ENCODE assay signal across 13 cellular contexts in genomic region chr6:143335865-143336264, GRCh38.
"Had no signal": no experiment of that assay in that cellular context is flagged by ENCODE, and none has a peak within 500 bp of the region (broad histone marks: within the 10 kb centered on the region; RNA-seq: fewer than 3 reads in every experiment).

No MANE protein-coding gene starts in this region.

- H3K4me1 ChIP-seq: ascending aorta, left ventricle myocardium inferior had no signal

- DNase-seq: activated CD4-positive, CD25-positive, alpha-beta regulatory T cell treated with anti-CD3 and anti-CD28 coated beads, Interleukin-2, amount 50 U/mL, for 72 hours; activated naive CD4-positive, alpha-beta T cell treated with anti-CD3 and anti-CD28 coated beads for 36 hours; hippocampal formation; left ventricle myocardium inferior; mesendoderm; nucleus accumbens; right cardiac atrium; stimulated activated naive CD8-positive, alpha-beta T cell treated with anti-CD3 and anti-CD28 coated beads, Interleukin-15, Interleukin-2, amounts not matched to agents 100 U/mL and 50 U/mL, for 24 hours; T1000 had no signal

- ATAC-seq: esophagus mucosa; natural killer cell treated with Interleukin-12 subunit alpha and Interleukin-12 subunit beta and Interleukin-15 and Interleukin-18, amount 100 ng/mL, for 72 hours; right cardiac atrium; stimulated activated naive CD8-positive, alpha-beta T cell treated with anti-CD3 and anti-CD28 coated beads, Interleukin-15, Interleukin-2, amounts not matched to agents 100 U/mL and 50 U/mL, for 24 hours had no signal

- H3K27ac ChIP-seq: ascending aorta, left ventricle myocardium inferior had no signal

- H3K9me3 ChIP-seq: ascending aorta, left ventricle myocardium inferior had no signal

- H3K4me2 ChIP-seq: smooth muscle cell had no signal

- H3K4me3 ChIP-seq: ascending aorta, left ventricle myocardium inferior, smooth muscle cell had no signal

- H3K27me3 ChIP-seq: ascending aorta had no signal
